ENCODE assay signal across 8 cellular contexts in the genomic region with DNA sequence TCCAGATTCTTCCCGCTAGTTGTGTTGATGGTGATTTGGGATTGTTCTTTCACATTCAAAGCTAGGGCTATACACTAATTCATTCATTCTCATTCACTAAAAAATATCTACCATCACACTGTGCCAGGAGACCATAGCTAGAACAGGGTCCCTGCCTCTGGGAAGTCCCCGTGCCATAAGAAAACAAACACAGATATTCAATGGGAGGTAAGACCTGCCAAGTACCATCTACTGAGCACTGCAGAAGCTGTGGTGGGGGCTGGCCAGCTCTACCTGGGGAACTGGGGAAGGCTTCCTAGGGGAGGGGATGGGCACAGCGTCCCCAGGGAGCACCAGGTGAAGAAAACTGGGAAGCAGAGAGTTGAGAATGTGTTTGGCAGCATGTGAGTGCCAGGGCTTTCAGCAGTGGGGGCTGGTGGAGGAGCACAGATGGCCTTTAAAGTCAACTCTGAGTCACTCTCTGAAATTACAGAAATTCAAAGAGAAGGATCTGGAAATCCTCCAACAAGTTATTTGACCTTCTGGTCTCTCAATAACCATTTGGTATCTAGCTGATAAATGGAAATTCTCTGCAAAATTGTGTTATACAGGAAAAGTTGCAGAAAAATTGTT.
DNase-seq lines count a peak whose midpoint lies in the region; ATAC-seq and TF ChIP-seq lines count a peak whose summit lies in the region.

No MANE protein-coding gene starts in this region.

- peak overlapping the region; percentile 35 for H3K4me3 Mint-ChIP-seq in central memory CD8-positive, alpha-beta T cell
- no peak overlapping the region for H3K4me3 Mint-ChIP-seq in nephron

- peak overlapping the region; percentile 90 for H3K27ac Mint-ChIP-seq in central memory CD8-positive, alpha-beta T cell (ENCODE audit: low read depth)
- H3K27ac Mint-ChIP-seq in nephron, result peak overlapping the region; percentile 2 to 59 (median 42)

- no peak for TF ChIP-seq CTCF in nephron (IDR thresholded peaks at IDR 0.05; ENCODE audit: unreplicated experiment in 3 of 3)

- peaks cover 14% of the 10 kb centered on the region for H3K36me3 Mint-ChIP-seq in central memory CD8-positive, alpha-beta T cell (ENCODE audit: insufficient read depth)
- H3K36me3 Mint-ChIP-seq in nephron (ENCODE audit: low read depth), result no peaks in the 10 kb centered on the region

- peaks cover 35% of the 10 kb centered on the region for H3K4me1 Mint-ChIP-seq in central memory CD8-positive, alpha-beta T cell
- H3K4me1 Mint-ChIP-seq in nephron, result peaks cover 17% of the 10 kb centered on the region

- peak; percentile 57 for DNase-seq in EL
- DNase-seq in NCI-H446 (lab: John Stamatoyannopoulos, UW), result peak; percentile 88 to 96
- DNase-seq in central memory CD8-positive, alpha-beta T cell (ENCODE audit: low spot score in 2 of 2), result peak in 1 of 2 donors; percentile 16
- no peak for DNase-seq in cortex of kidney (lab: John Stamatoyannopoulos, UW)

- H3K27me3 Mint-ChIP-seq in central memory CD8-positive, alpha-beta T cell, result no peaks in the 10 kb centered on the region
- no peaks in the 10 kb centered on the region for H3K27me3 Mint-ChIP-seq in nephron (ENCODE audit: low read depth)

- peaks cover 8% of the 10 kb centered on the region for H3K9me3 Mint-ChIP-seq in central memory CD8-positive, alpha-beta T cell
- no peaks in the 10 kb centered on the region for H3K9me3 Mint-ChIP-seq in nephron

- ATAC-seq in central memory CD8-positive, alpha-beta T cell (replicated peaks; ENCODE audit: extremely low read depth, poor library complexity, severe bottlenecking), result peak; percentile 37
- ATAC-seq in GM18868 (IDR thresholded peaks at IDR 0.05; ENCODE audit: unreplicated experiment) (no peak), HG02885 (IDR thresholded peaks at IDR 0.05; ENCODE audit: poor library complexity, unreplicated experiment) (no peak), GM18498 (IDR thresholded peaks at IDR 0.05; ENCODE audit: unreplicated experiment) (no peak)
